In the genomic region with DNA sequence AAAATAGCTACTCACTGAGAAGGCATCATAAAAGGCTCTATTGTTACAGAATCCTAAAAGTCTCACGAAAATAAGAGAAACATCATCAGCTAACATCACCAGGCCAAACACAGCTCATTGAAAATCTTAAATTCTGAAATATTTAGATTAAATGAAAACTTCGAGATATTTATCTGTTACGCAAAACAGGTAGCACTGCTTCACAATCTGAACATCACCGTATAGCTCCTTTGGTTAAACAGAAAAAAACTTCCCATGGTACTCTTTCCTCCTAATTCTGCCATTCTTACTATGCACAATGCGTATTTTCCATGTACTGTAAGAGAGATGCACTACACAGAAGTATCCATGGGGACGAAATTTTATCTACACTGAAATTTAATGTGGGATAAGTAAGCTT, we compare ENCODE assay signal across 8 cellular contexts. TPM values are rescaled to one million over a fixed set of nuclear protein-coding genes. Genes with fewer than 3 reads are reported as not detected.
A peak's percentile ranks its signal among the peaks of the same experiment; 100 is the strongest.
DNase-seq lines count a peak whose midpoint lies in the region; ATAC-seq and TF ChIP-seq lines count a peak whose summit lies in the region.

No MANE protein-coding gene starts in this region.

- no peak overlapping the region for H3K27ac ChIP-seq in ACC112 (ENCODE audit: low read depth, low read length)
- no peak overlapping the region for H3K27ac ChIP-seq in ascending aorta
- H3K27ac ChIP-seq in mesodermal cell (ENCODE audit: low read depth, low read length, severe bottlenecking) = no peak overlapping the region

- H3K4me1 ChIP-seq in ACC112 (ENCODE audit: control insufficient read depth, insufficient read depth, low read length, unreplicated experiment) (peaks cover 14% of the 10 kb centered on the region), HAP-1 (peaks cover 4% of the 10 kb centered on the region; the same call in 1 of the 2 replicates), ascending aorta (peaks cover 0 to 13% of the 10 kb centered on the region in 2 donors), mesodermal cell (ENCODE audit: control insufficient read depth, insufficient read depth, low read length, poor library complexity, severe bottlenecking) (peaks cover 3% of the 10 kb centered on the region)

- no peak overlapping the region for H2AFZ ChIP-seq in ACC112 (ENCODE audit: low read length, unreplicated experiment)

- H3K27me3 ChIP-seq in ACC112 (ENCODE audit: insufficient read depth, low read length) (no peaks in the 10 kb centered on the region), HAP-1 (ENCODE audit: low read depth) (no peaks in the 10 kb centered on the region), ascending aorta (no peaks in the 10 kb centered on the region)

- H3K79me2 ChIP-seq in ACC112 (ENCODE audit: control insufficient read depth, insufficient read depth, low read length, unreplicated experiment) = peaks cover 42% of the 10 kb centered on the region

- H3K36me3 ChIP-seq in ACC112 (ENCODE audit: insufficient read depth, low read length) (no peaks in the 10 kb centered on the region), HAP-1 (replicated peaks) (no peaks in the 10 kb centered on the region), ascending aorta (peaks cover 3 to 4% of the 10 kb centered on the region in 2 donors), mesodermal cell (ENCODE audit: control insufficient read depth, insufficient read depth, low read length) (no peaks in the 10 kb centered on the region)

- ATAC-seq in HG02870 (IDR thresholded peaks at IDR 0.05; ENCODE audit: unreplicated experiment) = no peak

- TF ChIP-seq CTCF in ascending aorta (IDR thresholded peaks at IDR 0.05) = no peak

- intact Hi-C loops in ascending aorta (cut with DNase I) = loop anchor here (2.0 kb wide), 1 partner anchor 83 kb away; no protein-coding TSS in a partner anchor

- H3K4me3 ChIP-seq in ACC112 (ENCODE audit: low read depth, low read length) = peak overlapping the region; percentile 94
- peak overlapping the region; percentile 89 for H3K4me3 ChIP-seq in HAP-1
- H3K4me3 ChIP-seq in ascending aorta = peak overlapping the region; percentile 96 to 100
- peak overlapping the region; percentile 76 for H3K4me3 ChIP-seq in mesodermal cell (ENCODE audit: extremely low read depth, insufficient read depth, low read length, poor library complexity, severe bottlenecking)

- DNase-seq in HAP-1 (ENCODE audit: low spot score in 2 of 2) (peak in 1 of 2 experiments; percentile 33), ascending aorta (ENCODE audit: low spot score in 2 of 2) (no peak), occipital lobe (lab: John Stamatoyannopoulos, UW) (no peak), NCI-H146 (lab: John Stamatoyannopoulos, UW) (no peak)
- DNase-seq in NK-92 treated with Interleukin-12 subunit alpha and Interleukin-12 subunit beta, amount 100 ng/mL, for 24 hours (lab: John Stamatoyannopoulos, UW) = no peak

- no peaks in the 10 kb centered on the region for H3K9me3 ChIP-seq in HAP-1
- H3K9me3 ChIP-seq in ascending aorta = no peaks in the 10 kb centered on the region
- no peaks in the 10 kb centered on the region for H3K9me3 ChIP-seq in mesodermal cell (ENCODE audit: control insufficient read depth, low read length)

- in situ Hi-C loops in HAP-1 (cut with MboI; ENCODE audit: low sequenced_read_pairs) = no loop called here

- WGBS in mesodermal cell (ENCODE audit: insufficient coverage in 2 of 2), 2 experiments = 82 to 88% methylated on average over 2 to 3 of the region's 6 CpGs

RNA-seq across cellular contexts. Expression of a gene that starts 2.1 kb away (rescaled TPM):
- total RNA-seq in ascending aorta (20.3 TPM), occipital lobe (43.0 TPM)
- 10.2 TPM for polyA plus RNA-seq in mesodermal cell (2013, experiment 1 of 2)
- polyA plus RNA-seq in mesodermal cell (2013, experiment 2 of 2) = 13.7 TPM
